ENCODE assay signal across 33 cellular contexts in genomic region chr16:53105565-53105964, GRCh38. TPM values are rescaled to one million over a fixed set of nuclear protein-coding genes. Genes with fewer than 3 reads are reported as not detected.
"Had no signal": no experiment of that assay in that cellular context is flagged by ENCODE, and none has a peak within 500 bp of the region (broad histone marks: within the 10 kb centered on the region; RNA-seq: fewer than 3 reads in every experiment).

No MANE protein-coding gene starts in this region.

- DNase-seq: activated effector memory CD4-positive, alpha-beta T cell treated with anti-CD3 and anti-CD28 coated beads, Interleukin-2, amount 50 U/mL, for 16 hours; activated effector memory CD4-positive, alpha-beta T cell treated with Interleukin-2 at 50 U/mL for 16 hours; activated gamma-delta T cell; activated gamma-delta T cell treated with Interleukin-2 at 50 U/mL for 16 hours; activated naive CD4-positive, alpha-beta T cell; activated naive CD4-positive, alpha-beta T cell treated with anti-CD3 and anti-CD28 coated beads for 36 hours; activated naive CD4-positive, alpha-beta T cell treated with anti-CD3 and anti-CD28 coated beads, Interleukin-2, amount 10 ng/mL, durations not matched to agents 7 days and 5 days; activated naive CD4-positive, alpha-beta T cell treated with anti-CD3 and anti-CD28 coated beads, Interleukin-2, amount 50 U/mL, for 16 hours; activated naive CD4-positive, alpha-beta T cell treated with Interleukin-2 at 50 U/mL for 16 hours; activated naive CD8-positive, alpha-beta T cell treated with anti-CD3 and anti-CD28 coated beads for 36 hours; activated naive CD8-positive, alpha-beta T cell treated with anti-CD3 and anti-CD28 coated beads, Interleukin-2, amount 10 ng/mL, durations not matched to agents 7 days and 5 days; activated naive CD8-positive, alpha-beta T cell treated with anti-CD3 and anti-CD28 coated beads, Interleukin-2, amount 50 U/mL, for 24 hours; activated T-cell treated with anti-CD3 and anti-CD28 coated beads, Interleukin-2, amount 50 U/mL, for 24 hours; activated T-cell treated with anti-CD3 and anti-CD28 coated beads, Interleukin-2, amount 50 U/mL, for 4 hours; activated T-cell treated with anti-CD3 and anti-CD28 coated beads, Interleukin-2, amount 50 U/mL, for 48 hours; activated T-cell treated with anti-CD3 and anti-CD28 coated beads, Interleukin-2, amount 50 U/mL, for 72 hours; adrenal gland; amniotic stem cell; amygdala; anterior cingulate cortex; aorta; body of pancreas; brain microvascular endothelial cell; caudate nucleus; central memory CD4-positive, alpha-beta T cell; cerebellar nuclear complex had no signal

- H3K4me3 ChIP-seq: adrenal gland, ascending aorta, body of pancreas, breast epithelium, cardiac muscle cell had no signal

- H3K9me3 ChIP-seq: adrenal gland, ascending aorta, body of pancreas, breast epithelium had no signal

- H3K27me3 ChIP-seq: adrenal gland, ascending aorta, body of pancreas, brain microvascular endothelial cell, breast epithelium, cardiac muscle cell had no signal

- H3K36me3 ChIP-seq: adrenal gland, ascending aorta, brain microvascular endothelial cell, breast epithelium, cardiac muscle cell had no signal

- FAIRE-seq: astrocyte, bronchial epithelial cell had no signal

- ATAC-seq: activated naive CD4-positive, alpha-beta T cell treated with anti-CD3 and anti-CD28 coated beads, Interleukin-2, amount 50 U/mL, for 72 hours; activated naive CD8-positive, alpha-beta T cell treated with anti-CD3 and anti-CD28 coated beads, Interleukin-2, amount 50 U/mL, for 24 hours; activated T-cell treated with anti-CD3 and anti-CD28 coated beads, Interleukin-2, amount 50 U/mL, for 4 hours; activated T-cell treated with anti-CD3 and anti-CD28 coated beads, Interleukin-2, amount 50 U/mL, for 72 hours; activated T-helper 17 cell treated with anti-CD3 and anti-CD28 coated beads, Interleukin-2, amount 50 U/mL, for 72 hours; body of pancreas had no signal

- H3K27ac ChIP-seq: adrenal gland, ascending aorta, body of pancreas, brain microvascular endothelial cell, breast epithelium, cardiac muscle cell had no signal

RNA-seq across cellular contexts. Expression of gene CHD9NB, which starts 52.9 kb away (rescaled TPM):
- total RNA-seq: activated T-cell treated with anti-CD3 and anti-CD28 coated beads, Interleukin-2, amount 50 U/mL, for 4 hours had no signal
- polyA plus RNA-seq: cardiac muscle cell had no signal
